In the genomic region with DNA sequence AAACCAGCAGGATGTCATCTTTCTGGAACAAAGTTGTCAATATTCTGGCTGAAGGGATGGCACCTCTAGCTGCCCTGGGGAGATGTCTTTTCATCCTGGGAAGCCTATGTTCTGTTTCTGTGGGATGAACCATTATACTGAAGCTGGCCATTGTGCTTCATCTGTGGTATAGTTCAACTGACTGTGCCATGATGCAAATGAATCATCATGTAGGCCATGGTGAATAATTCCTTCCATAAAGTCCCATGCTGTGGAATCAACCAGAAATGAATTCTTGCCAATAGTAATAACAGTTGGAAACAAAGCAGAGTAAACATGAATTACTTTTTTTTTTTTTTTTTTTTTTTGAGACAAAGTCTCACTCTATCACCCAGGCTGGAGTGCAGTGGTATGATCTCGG, we compare ENCODE assay signal across 32 cellular contexts.
DNase-seq lines count a peak whose midpoint lies in the region; ATAC-seq, FAIRE-seq and TF ChIP-seq lines count a peak whose summit lies in the region.
"Had no signal": no experiment of that assay in that cellular context is flagged by ENCODE, and none has a peak within 500 bp of the region (broad histone marks: within the 10 kb centered on the region; RNA-seq: fewer than 3 reads in every experiment).

No MANE protein-coding gene starts in this region.

- H3K27ac ChIP-seq in heart right ventricle, result no peak overlapping the region
- H3K27ac ChIP-seq: C4-2B, coronary artery, esophagus squamous epithelium, RWPE1, spleen, suprapubic skin, uterus had no signal

- peaks cover 0 to 28% (median 5%) of the 10 kb centered on the region in 11 donors for H3K9me3 ChIP-seq in heart right ventricle
- H3K9me3 ChIP-seq: suprapubic skin, uterus had no signal

- intact Hi-C loops in heart right ventricle (cut with DNase I), result no loop called here

- H3K36me3 ChIP-seq in heart right ventricle, result no peaks in the 10 kb centered on the region
- H3K36me3 ChIP-seq: esophagus squamous epithelium, spleen, suprapubic skin, uterus had no signal

- no peak overlapping the region for H3K4me3 Mint-ChIP-seq in activated T-helper 17 cell treated with anti-CD3 and anti-CD28 coated beads, Interleukin-2, amount 50 U/mL, for 72 hours
- H3K4me3 Mint-ChIP-seq in stimulated activated effector memory CD8-positive, alpha-beta T cell treated with anti-CD3 and anti-CD28 coated beads, Interleukin-12 subunit alpha, Interleukin-12 subunit beta, amount 100 ng/mL, for 72 hours, result no peak overlapping the region
- H3K4me3 Mint-ChIP-seq: activated naive CD4-positive, alpha-beta T cell treated with anti-CD3 and anti-CD28 coated beads, Interleukin-2, amount 50 U/mL, for 24 hours; nephron; stimulated activated memory B cell treated with anti-CD40 and anti-IgM and Interleukin-4, amounts not matched to agents 10 μg/mL and 1 μg/mL and 100 μg/mL, for 72 hours had no signal

- no peak overlapping the region for H3K4me3 ChIP-seq in heart right ventricle
- H3K4me3 ChIP-seq: coronary artery, esophagus squamous epithelium, spleen, suprapubic skin, uterus had no signal

- no peaks in the 10 kb centered on the region for H3K9me3 Mint-ChIP-seq in activated T-helper 17 cell treated with anti-CD3 and anti-CD28 coated beads, Interleukin-2, amount 50 U/mL, for 72 hours
- H3K9me3 Mint-ChIP-seq in stimulated activated effector memory CD8-positive, alpha-beta T cell treated with anti-CD3 and anti-CD28 coated beads, Interleukin-12 subunit alpha, Interleukin-12 subunit beta, amount 100 ng/mL, for 72 hours, result peaks cover 2% of the 10 kb centered on the region

- H3K27ac Mint-ChIP-seq in activated T-helper 17 cell treated with anti-CD3 and anti-CD28 coated beads, Interleukin-2, amount 50 U/mL, for 72 hours, result no peak overlapping the region
- H3K27ac Mint-ChIP-seq in stimulated activated effector memory CD8-positive, alpha-beta T cell treated with anti-CD3 and anti-CD28 coated beads, Interleukin-12 subunit alpha, Interleukin-12 subunit beta, amount 100 ng/mL, for 72 hours, result no peak overlapping the region
- H3K27ac Mint-ChIP-seq: activated naive CD4-positive, alpha-beta T cell treated with anti-CD3 and anti-CD28 coated beads, Interleukin-2, amount 50 U/mL, for 24 hours; activated T-helper 2 cell treated with anti-CD3 and anti-CD28 coated beads, Interferon-gamma antibody, Interleukin-2, Interleukin-4, amounts not matched to agents 10 μg/mL and 5 μg/mL and 100 μg/mL, durations not matched to agents 14 hours and 24 hours and 36 hours; stimulated activated memory B cell treated with anti-CD40 and anti-IgM and Interleukin-4, amounts not matched to agents 10 μg/mL and 1 μg/mL and 100 μg/mL, for 72 hours had no signal

- no peak for TF ChIP-seq CTCF in heart right ventricle (IDR thresholded peaks at IDR 0.05)

- 88 to 91% methylated on average over 1 of the region's 1 CpG for WGBS in heart right ventricle, 2 donors

- DNase-seq in GM19239 (ENCODE audit: insufficient read length, low spot score) (no peak), foreskin melanocyte (peak; percentile 73), heart right ventricle (no peak)
- DNase-seq in stimulated activated effector memory CD8-positive, alpha-beta T cell treated with anti-CD3 and anti-CD28 coated beads, Interleukin-12 subunit alpha, Interleukin-12 subunit beta, amount 100 ng/mL, for 72 hours (ENCODE audit: low spot score in 2 of 2), result no peak
- DNase-seq: activated CD4-positive, alpha-beta T cell treated with anti-CD3 and anti-CD28 coated beads, Interleukin-2, amount 50 U/mL, for 4 hours; activated CD4-positive, CD25-positive, alpha-beta regulatory T cell; activated CD8-positive, alpha-beta memory T cell treated with anti-CD3 and anti-CD28 coated beads, Interleukin-2, amount 50 U/mL, for 48 hours; amygdala; DMS79; esophagus squamous epithelium; H7; MM.1S; NCI-H1417; NCI-H2029 treated with DMSO at 0.1 percent for 48 hours; NCI-H2227 treated with DMSO at 0.1 percent for 48 hours; right cardiac atrium; spleen; stimulated activated CD4-positive, alpha-beta T cell treated with anti-CD3 and anti-CD28 coated beads, Interleukin-4, amount 100 ng/mL, for 24 hours; T-helper 1 cell; uterus had no signal

- peaks cover 38% of the 10 kb centered on the region for H3K27me3 Mint-ChIP-seq in activated T-helper 17 cell treated with anti-CD3 and anti-CD28 coated beads, Interleukin-2, amount 50 U/mL, for 72 hours

- peaks cover 0 to 37% (median 19%) of the 10 kb centered on the region in 7 donors for H3K27me3 ChIP-seq in heart right ventricle
- H3K27me3 ChIP-seq: uterus had no signal

- peak; percentile 16 for ATAC-seq in activated T-helper 17 cell treated with anti-CD3 and anti-CD28 coated beads, Interleukin-2, amount 50 U/mL, for 72 hours (replicated peaks)
- peak; percentile 47 for ATAC-seq in stimulated activated effector memory CD8-positive, alpha-beta T cell treated with anti-CD3 and anti-CD28 coated beads, Interleukin-12 subunit alpha, Interleukin-12 subunit beta, amount 100 ng/mL, for 72 hours
- no peak for ATAC-seq in heart right ventricle
- no peak for ATAC-seq in GM21528 (IDR thresholded peaks at IDR 0.05; ENCODE audit: low FRiP score, unreplicated experiment)
- no peak for ATAC-seq in GM18858 (IDR thresholded peaks at IDR 0.05; ENCODE audit: unreplicated experiment)
- no peak for ATAC-seq in GM21367 (IDR thresholded peaks at IDR 0.05; ENCODE audit: unreplicated experiment)
- ATAC-seq: right cardiac atrium; stimulated activated memory B cell treated with anti-CD40 and anti-IgM and Interleukin-4, amounts not matched to agents 10 μg/mL and 1 μg/mL and 100 μg/mL, for 72 hours had no signal

- peak; percentile 33 for FAIRE-seq in GM19239 (lab: Jason Lieb, UNC)

- no peaks in the 10 kb centered on the region for H3K36me3 Mint-ChIP-seq in activated T-helper 17 cell treated with anti-CD3 and anti-CD28 coated beads, Interleukin-2, amount 50 U/mL, for 72 hours (ENCODE audit: low read depth)
- H3K36me3 Mint-ChIP-seq in stimulated activated effector memory CD8-positive, alpha-beta T cell treated with anti-CD3 and anti-CD28 coated beads, Interleukin-12 subunit alpha, Interleukin-12 subunit beta, amount 100 ng/mL, for 72 hours, result no peaks in the 10 kb centered on the region

- H3K4me1 ChIP-seq in heart right ventricle, result no peaks in the 10 kb centered on the region
- H3K4me1 ChIP-seq: spleen, suprapubic skin, uterus had no signal

- no peaks in the 10 kb centered on the region for H3K4me1 Mint-ChIP-seq in activated T-helper 17 cell treated with anti-CD3 and anti-CD28 coated beads, Interleukin-2, amount 50 U/mL, for 72 hours
- no peaks in the 10 kb centered on the region for H3K4me1 Mint-ChIP-seq in stimulated activated effector memory CD8-positive, alpha-beta T cell treated with anti-CD3 and anti-CD28 coated beads, Interleukin-12 subunit alpha, Interleukin-12 subunit beta, amount 100 ng/mL, for 72 hours
- H3K4me1 Mint-ChIP-seq: activated naive CD4-positive, alpha-beta T cell treated with anti-CD3 and anti-CD28 coated beads, Interleukin-2, amount 50 U/mL, for 24 hours; stimulated activated memory B cell treated with anti-CD40 and anti-IgM and Interleukin-4, amounts not matched to agents 10 μg/mL and 1 μg/mL and 100 μg/mL, for 72 hours had no signal

Comparison
In these comparisons a context has a peak if more than half of its experiments do, and no peak if none do; other contexts are left out.
1. ATAC-seq: peak in activated T-helper 17 cell treated with anti-CD3 and anti-CD28 coated beads, Interleukin-2, amount 50 U/mL, for 72 hours (single experiment) and stimulated activated effector memory CD8-positive, alpha-beta T cell treated with anti-CD3 and anti-CD28 coated beads, Interleukin-12 subunit alpha, Interleukin-12 subunit beta, amount 100 ng/mL, for 72 hours (single experiment); none in heart right ventricle (0 of 8), GM21528 (single experiment), GM18858 (single experiment) and GM21367 (single experiment).